In the genomic region with DNA sequence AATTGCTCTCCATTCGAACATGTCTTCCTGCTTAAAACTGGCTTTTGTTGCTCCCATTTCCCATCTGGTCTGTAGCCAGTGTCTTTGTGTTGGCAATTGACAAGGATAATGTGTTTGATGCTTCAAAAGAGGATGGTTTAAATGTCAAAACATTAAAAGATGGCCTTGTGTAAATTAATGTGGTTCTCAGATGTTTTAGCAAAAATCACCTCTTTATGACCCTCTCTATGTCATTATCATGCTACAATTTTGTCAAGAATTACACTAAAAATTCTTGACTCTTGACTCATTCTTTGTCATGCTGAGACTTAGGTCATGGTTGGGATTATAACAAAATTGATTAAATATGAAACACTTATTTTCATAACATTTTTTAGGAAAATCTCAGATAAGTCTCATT, we compare ENCODE assay signal across 10 cellular contexts. TPM values are rescaled to one million over a fixed set of nuclear protein-coding genes. Genes with fewer than 3 reads are reported as not detected.
DNase-seq lines count a peak whose midpoint lies in the region; ATAC-seq, FAIRE-seq and TF ChIP-seq lines count a peak whose summit lies in the region.
"Had no signal": no experiment of that assay in that cellular context is flagged by ENCODE, and none has a peak within 500 bp of the region (broad histone marks: within the 10 kb centered on the region; RNA-seq: fewer than 3 reads in every experiment).

No MANE protein-coding gene starts in this region.

- DNase-seq in stimulated activated naive CD8-positive, alpha-beta T cell treated with anti-CD3 and anti-CD28 coated beads, Interleukin-15, amount 100 ng/mL, for 72 hours = no peak
- DNase-seq in kidney (no peak), immature natural killer cell (no peak)
- DNase-seq: DMS 273 treated with DMSO at 0.1 percent for 48 hours, posterior cingulate gyrus had no signal

- TF ChIP-seq POLR2A in GM18505 (IDR thresholded peaks at IDR 0.05; ENCODE audit: borderline replicate concordance, extremely low read depth, insufficient read depth, insufficient read length) = no peak

- H3K27me3 Mint-ChIP-seq in stimulated activated naive CD8-positive, alpha-beta T cell treated with anti-CD3 and anti-CD28 coated beads, Interleukin-15, Interleukin-2, amounts not matched to agents 100 ng/mL and 50 ng/mL, for 24 hours = no peaks in the 10 kb centered on the region
- no peaks in the 10 kb centered on the region for H3K27me3 Mint-ChIP-seq in stimulated activated naive CD8-positive, alpha-beta T cell treated with anti-CD3 and anti-CD28 coated beads, Interleukin-15, amount 100 ng/mL, for 72 hours
- H3K27me3 Mint-ChIP-seq in activated naive CD8-positive, alpha-beta T cell = no peaks in the 10 kb centered on the region
- peaks cover 0 to 6% (median 0%) of the 10 kb centered on the region in 3 donors for H3K27me3 Mint-ChIP-seq in immature natural killer cell (ENCODE audit: low read depth in 3 of 3)

- H3K4me3 Mint-ChIP-seq in stimulated activated naive CD8-positive, alpha-beta T cell treated with anti-CD3 and anti-CD28 coated beads, Interleukin-15, Interleukin-2, amounts not matched to agents 100 ng/mL and 50 ng/mL, for 24 hours = peak overlapping the region; percentile 51
- H3K4me3 Mint-ChIP-seq in stimulated activated naive CD8-positive, alpha-beta T cell treated with anti-CD3 and anti-CD28 coated beads, Interleukin-15, amount 100 ng/mL, for 72 hours = no peak overlapping the region
- peak overlapping the region; percentile 48 for H3K4me3 Mint-ChIP-seq in activated naive CD8-positive, alpha-beta T cell
- H3K4me3 Mint-ChIP-seq in immature natural killer cell = no peak overlapping the region

- H3K9me3 Mint-ChIP-seq in stimulated activated naive CD8-positive, alpha-beta T cell treated with anti-CD3 and anti-CD28 coated beads, Interleukin-15, Interleukin-2, amounts not matched to agents 100 ng/mL and 50 ng/mL, for 24 hours = no peaks in the 10 kb centered on the region
- peaks cover 0 to 4% of the 10 kb centered on the region in 2 donors for H3K9me3 Mint-ChIP-seq in stimulated activated naive CD8-positive, alpha-beta T cell treated with anti-CD3 and anti-CD28 coated beads, Interleukin-15, amount 100 ng/mL, for 72 hours
- H3K9me3 Mint-ChIP-seq in activated naive CD8-positive, alpha-beta T cell (ENCODE audit: low read depth) = no peaks in the 10 kb centered on the region
- H3K9me3 Mint-ChIP-seq in immature natural killer cell = no peaks in the 10 kb centered on the region

- no peak for TF ChIP-seq CTCF in kidney (IDR thresholded peaks at IDR 0.05; ENCODE audit: borderline replicate concordance, extremely low read depth, insufficient read depth)

- H3K4me1 Mint-ChIP-seq in stimulated activated naive CD8-positive, alpha-beta T cell treated with anti-CD3 and anti-CD28 coated beads, Interleukin-15, Interleukin-2, amounts not matched to agents 100 ng/mL and 50 ng/mL, for 24 hours (ENCODE audit: low read depth) = peaks cover 81% of the 10 kb centered on the region
- H3K4me1 Mint-ChIP-seq in stimulated activated naive CD8-positive, alpha-beta T cell treated with anti-CD3 and anti-CD28 coated beads, Interleukin-15, amount 100 ng/mL, for 72 hours = peaks cover 85% of the 10 kb centered on the region
- peaks cover 76% of the 10 kb centered on the region for H3K4me1 Mint-ChIP-seq in activated naive CD8-positive, alpha-beta T cell (ENCODE audit: low read depth)
- H3K4me1 Mint-ChIP-seq in immature natural killer cell = peaks cover 60 to 78% of the 10 kb centered on the region in 2 donors

- FAIRE-seq in kidney (lab: Jason Lieb, UNC) = peak; percentile 70

- peaks cover 56% of the 10 kb centered on the region for H3K36me3 Mint-ChIP-seq in stimulated activated naive CD8-positive, alpha-beta T cell treated with anti-CD3 and anti-CD28 coated beads, Interleukin-15, Interleukin-2, amounts not matched to agents 100 ng/mL and 50 ng/mL, for 24 hours (ENCODE audit: low read depth)
- H3K36me3 Mint-ChIP-seq in activated naive CD8-positive, alpha-beta T cell = peaks cover 29% of the 10 kb centered on the region
- H3K36me3 Mint-ChIP-seq in immature natural killer cell = peaks cover 6 to 9% (median 6%) of the 10 kb centered on the region in 3 donors

- intact Hi-C loops in kidney (cut with DNase I) = no loop called here

- no peak overlapping the region for H3K4me3 ChIP-seq in kidney (ENCODE audit: low read length in 2 of 2)

- H3K9me3 ChIP-seq in kidney (ENCODE audit: control insufficient read depth in 1 of 2, low read length in 2 of 2) = no peaks in the 10 kb centered on the region

- H3K4me1 ChIP-seq in kidney (ENCODE audit: control insufficient read depth in 1 of 2, insufficient read depth in 1 of 2, low read depth in 1 of 2, low read length in 2 of 2) = peaks cover 2 to 4% of the 10 kb centered on the region in 2 donors

- no peaks in the 10 kb centered on the region for H3K36me3 ChIP-seq in kidney (ENCODE audit: control insufficient read depth in 1 of 2, insufficient read depth in 2 of 2, low read length in 2 of 2)

- H3K9ac ChIP-seq in kidney (ENCODE audit: low read length in 2 of 2) = no peak overlapping the region

- no peak overlapping the region for H3K27ac ChIP-seq in kidney (ENCODE audit: low read depth in 2 of 2, low read length in 2 of 2)

- ATAC-seq in stimulated activated naive CD8-positive, alpha-beta T cell treated with anti-CD3 and anti-CD28 coated beads, Interleukin-15, amount 100 ng/mL, for 72 hours = no peak
- ATAC-seq in GM18505 (IDR thresholded peaks at IDR 0.05; ENCODE audit: unreplicated experiment) (no peak), HG02642 (IDR thresholded peaks at IDR 0.05; ENCODE audit: poor library complexity, unreplicated experiment) (no peak), HG03196 (IDR thresholded peaks at IDR 0.05; ENCODE audit: unreplicated experiment) (no peak)

- peak overlapping the region; percentile 81 for H3K27ac Mint-ChIP-seq in stimulated activated naive CD8-positive, alpha-beta T cell treated with anti-CD3 and anti-CD28 coated beads, Interleukin-15, Interleukin-2, amounts not matched to agents 100 ng/mL and 50 ng/mL, for 24 hours
- peak overlapping the region in 1 of 2 donors; percentile 49 for H3K27ac Mint-ChIP-seq in stimulated activated naive CD8-positive, alpha-beta T cell treated with anti-CD3 and anti-CD28 coated beads, Interleukin-15, amount 100 ng/mL, for 72 hours
- H3K27ac Mint-ChIP-seq in activated naive CD8-positive, alpha-beta T cell = peak overlapping the region; percentile 75
- H3K27ac Mint-ChIP-seq in immature natural killer cell = peak overlapping the region in 3 of 6 donors; percentile 64 to 79 (median 71)

RNA-seq across cellular contexts. Expression of a gene that starts 47.4 kb away (rescaled TPM):
- 17.0 TPM for total RNA-seq in kidney
- polyA plus RNA-seq in kidney (ENCODE audit: insufficient read depth, low read depth, low replicate concordance) (3.0 TPM), immature natural killer cell (10 to 100 TPM in 2 of 3 donors, 1 to 10 TPM in 1; 9.3 to 32.4 (median 20.6) TPM)

Comparison
In these comparisons a context has a peak if more than half of its experiments do, and no peak if none do; other contexts are left out.
1. H3K4me3 Mint-ChIP-seq: peak in stimulated activated naive CD8-positive, alpha-beta T cell treated with anti-CD3 and anti-CD28 coated beads, Interleukin-15, Interleukin-2, amounts not matched to agents 100 ng/mL and 50 ng/mL, for 24 hours (single experiment) and activated naive CD8-positive, alpha-beta T cell (single experiment); none in stimulated activated naive CD8-positive, alpha-beta T cell treated with anti-CD3 and anti-CD28 coated beads, Interleukin-15, amount 100 ng/mL, for 72 hours (0 of 2) and immature natural killer cell (0 of 5).